ENCODE assay signal across 12 cellular contexts in genomic region chr1:160708118-160708517, GRCh38. TPM values are rescaled to one million over a fixed set of nuclear protein-coding genes. Genes with fewer than 3 reads are reported as not detected.
A peak's percentile ranks its signal among the peaks of the same experiment; 100 is the strongest.
DNase-seq lines count a peak whose midpoint lies in the region; ATAC-seq, FAIRE-seq and TF ChIP-seq lines count a peak whose summit lies in the region.
"Had no signal": no experiment of that assay in that cellular context is flagged by ENCODE, and none has a peak within 500 bp of the region (broad histone marks: within the 10 kb centered on the region; RNA-seq: fewer than 3 reads in every experiment).

No MANE protein-coding gene starts in this region.

- ATAC-seq in HG03045 (IDR thresholded peaks at IDR 0.05; ENCODE audit: unreplicated experiment), result no peak

- TF ChIP-seq POLR2A in GM12891 (IDR thresholded peaks at IDR 0.05; ENCODE audit: low read depth, low read length) (0 out of 2 replicates have a peak, but pooled peaks have one; percentile 40), prostate gland (IDR thresholded peaks at IDR 0.05) (no peak)

- H3K36me3 ChIP-seq in BLaER1 (peaks cover 26% of the 10 kb centered on the region), OCI-LY3 (replicated peaks; ENCODE audit: low read depth, low read length) (peaks cover 45% of the 10 kb centered on the region), prostate gland (no peaks in the 10 kb centered on the region)

- no peak overlapping the region for H2AFZ ChIP-seq in OCI-LY3 (ENCODE audit: low read depth, low read length)

- H3K79me2 ChIP-seq in OCI-LY3 (ENCODE audit: low read length), result peaks cover 88% of the 10 kb centered on the region

- H3K27ac ChIP-seq in BLaER1 (peak overlapping the region; percentile 88), OCI-LY3 (ENCODE audit: low read length) (peak overlapping the region; percentile 97), prostate gland (no peak overlapping the region)

- H3K9ac ChIP-seq in BLaER1 (peak overlapping the region; percentile 16; the same call in 1 of the 2 replicates), OCI-LY3 (ENCODE audit: low read length) (peak overlapping the region; percentile 44)

- H3K27me3 ChIP-seq in BLaER1 (no peaks in the 10 kb centered on the region), OCI-LY3 (ENCODE audit: low read depth, low read length) (no peaks in the 10 kb centered on the region), mononuclear cell (ENCODE audit: insufficient read depth, low read length) (no peaks in the 10 kb centered on the region), prostate gland (replicated peaks; ENCODE audit: insufficient read depth) (no peaks in the 10 kb centered on the region)

- FAIRE-seq in GM12891 (lab: Jason Lieb, UNC), result no peak
- FAIRE-seq: keratinocyte had no signal

- H3K4me1 ChIP-seq in BLaER1, result peaks cover 96% of the 10 kb centered on the region
- H3K4me1 ChIP-seq in OCI-LY3 (ENCODE audit: low read length), result peaks cover 95% of the 10 kb centered on the region
- peaks cover 88% of the 10 kb centered on the region for H3K4me1 ChIP-seq in mononuclear cell (ENCODE audit: insufficient read depth, low read length)
- no peaks in the 10 kb centered on the region for H3K4me1 ChIP-seq in prostate gland (replicated peaks)

- WGBS in prostate gland, result 86% methylated on average over 4 of the region's 4 CpGs

- no peaks in the 10 kb centered on the region; the same call in 1 of the 2 replicates for H4K20me1 ChIP-seq in BLaER1
- peaks cover 24% of the 10 kb centered on the region for H4K20me1 ChIP-seq in OCI-LY3 (ENCODE audit: insufficient read depth, low read length)

- DNase-seq in GM12891 (ENCODE audit: insufficient read length, low spot score) (no peak), prostate gland (ENCODE audit: low spot score) (no peak), DMS153 (lab: John Stamatoyannopoulos, UW) (no peak), NCI-H446 treated with DMSO at 0.1 percent for 48 hours (lab: John Stamatoyannopoulos, UW) (no peak)
- DNase-seq: dermis blood vessel endothelial cell, NCI-H82 had no signal

- TF ChIP-seq CTCF in OCI-LY3 (IDR thresholded peaks at IDR 0.05; ENCODE audit: low read depth, low read length) (no peak), prostate gland (IDR thresholded peaks at IDR 0.05) (no peak)

- H3K4me3 ChIP-seq in BLaER1, result peak overlapping the region; percentile 69
- peak overlapping the region; percentile 82 for H3K4me3 ChIP-seq in OCI-LY3 (ENCODE audit: low read length)
- peak overlapping the region; percentile 97 for H3K4me3 ChIP-seq in mononuclear cell (ENCODE audit: low read length)
- H3K4me3 ChIP-seq in prostate gland, result no peak overlapping the region

- intact Hi-C loops in prostate gland (cut with DNase I), result no loop called here

- H3K9me3 ChIP-seq in BLaER1, result no peaks in the 10 kb centered on the region
- no peaks in the 10 kb centered on the region for H3K9me3 ChIP-seq in OCI-LY3 (ENCODE audit: insufficient read depth, low read length)
- no peaks in the 10 kb centered on the region for H3K9me3 ChIP-seq in mononuclear cell (ENCODE audit: low read depth, low read length)
- H3K9me3 ChIP-seq in prostate gland, result no peaks in the 10 kb centered on the region

- H3K4me2 ChIP-seq in BLaER1, result peak overlapping the region; percentile 88
- peak overlapping the region; percentile 89 for H3K4me2 ChIP-seq in OCI-LY3 (ENCODE audit: low read length)

TF ChIP-seq in GM12891, 5 proteins besides CTCF, POLR2A, EP300 and RAD21:
- TF ChIP-seq PAX5 (IDR thresholded peaks at IDR 0.05; ENCODE audit: insufficient read depth, low read length, severe bottlenecking), result no peak
- no peak for TF ChIP-seq SPI1 (IDR thresholded peaks at IDR 0.05; ENCODE audit: low read depth, low read length)
- no peak for TF ChIP-seq POU2F2 (IDR thresholded peaks at IDR 0.05; ENCODE audit: low read depth, low read length)
- TF ChIP-seq POLR2AphosphoS5 (IDR thresholded peaks at IDR 0.05; ENCODE audit: low read depth, low read length), result no peak; the same call in 1 of the 2 replicates
- no peak for TF ChIP-seq TAF1 (IDR thresholded peaks at IDR 0.05; ENCODE audit: low read depth, low read length)

RNA-seq across cellular contexts. Expression of gene CD48, which starts 3.5 kb away (rescaled TPM):
- polyA plus RNA-seq in GM12891 (2012; ENCODE audit: low read depth, missing spikeins), result 614 TPM
- total RNA-seq in mononuclear cell (996 TPM), prostate gland (1 to 10 TPM; 3.0 to 4.7 TPM)
- total RNA-seq: dermis blood vessel endothelial cell, fibroblast of villous mesenchyme had no signal

RNA-seq across cellular contexts. Expression of gene SLAMF7, which starts 30.9 kb away (rescaled TPM):
- polyA plus RNA-seq in GM12891 (2012; ENCODE audit: low read depth, missing spikeins), result 123 TPM
- 12.9 TPM for total RNA-seq in mononuclear cell
- total RNA-seq in prostate gland, result under 1 TPM; 0.14 to 0.51 TPM
- total RNA-seq: dermis blood vessel endothelial cell, fibroblast of villous mesenchyme had no signal

Comparison
In these comparisons a context has a peak if more than half of its experiments do, and no peak if none do; other contexts are left out.
1. H3K27ac ChIP-seq: peak in BLaER1 (single experiment) and OCI-LY3 (single experiment); none in prostate gland (0 of 2).
2. H3K4me3 ChIP-seq: peak in BLaER1 (single experiment), OCI-LY3 (single experiment) and mononuclear cell (single experiment); none in prostate gland (0 of 2).
3. RNA of gene CD48, which starts 3.5 kb away (total RNA-seq): 996 TPM in mononuclear cell (single experiment); 3.0 to 4.7 TPM in prostate gland; every median in the first group is over 100 times any median in the second.